19 cellular contexts compared by ENCODE assay signal in the genomic region with DNA sequence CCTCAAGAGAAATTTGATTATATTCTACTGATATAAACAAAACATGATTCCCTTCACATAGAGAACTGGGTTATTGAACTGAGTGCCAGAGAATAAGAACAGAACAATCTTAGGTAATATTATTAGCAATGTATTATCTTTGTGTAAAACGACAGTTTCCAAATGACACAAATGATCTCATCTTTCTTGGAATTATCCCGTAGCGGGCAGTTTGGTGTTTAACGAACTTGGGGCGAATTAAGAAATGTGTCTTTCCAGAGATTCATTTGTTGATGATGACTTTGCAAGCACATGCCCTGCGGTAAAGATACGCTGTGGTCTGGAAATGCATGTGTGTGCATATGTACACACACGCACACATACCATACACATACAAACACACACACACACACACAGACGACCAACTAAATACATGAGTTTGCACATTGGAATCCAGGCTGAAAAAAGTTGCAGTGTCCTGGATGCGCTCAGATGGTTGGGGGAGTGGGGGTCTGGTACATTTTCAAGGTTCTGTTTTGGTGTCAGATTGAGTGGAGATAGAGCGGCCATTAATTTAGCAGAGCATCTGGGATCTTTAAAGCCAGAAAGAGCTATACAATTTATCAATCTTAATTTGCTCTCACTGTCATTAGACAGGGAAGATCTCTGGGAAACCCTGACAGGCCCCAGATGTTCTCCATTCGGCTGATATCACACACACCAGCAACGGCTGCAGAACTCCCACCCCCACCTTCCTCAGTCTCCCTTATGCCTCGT.
"Had no signal": no experiment of that assay in that cellular context is flagged by ENCODE, and none has a peak within 500 bp of the region (broad histone marks: within the 10 kb centered on the region; RNA-seq: fewer than 3 reads in every experiment).

No MANE protein-coding gene starts in this region.

- ATAC-seq: activated CD4-positive, alpha-beta T cell treated with anti-CD3 and anti-CD28 coated beads for 36 hours; activated CD8-positive, alpha-beta memory T cell treated with anti-CD3 and anti-CD28 coated beads, Interleukin-2, amount 10 ng/mL, durations not matched to agents 7 days and 5 days; activated naive CD8-positive, alpha-beta T cell treated with anti-CD3 and anti-CD28 coated beads, Interleukin-2, amount 50 U/mL, for 24 hours; esophagus mucosa; stimulated activated memory B cell treated with anti-CD40 and anti-IgM and Interleukin-4, amounts not matched to agents 10 μg/mL and 1 μg/mL and 100 μg/mL, for 72 hours; T-helper 17 cell had no signal

- H3K4me3 ChIP-seq: cardiac muscle cell, dorsolateral prefrontal cortex, thyroid gland, vagina had no signal

- DNase-seq: activated CD4-positive, alpha-beta memory T cell treated with anti-CD3 and anti-CD28 coated beads for 36 hours; activated CD4-positive, alpha-beta T cell treated with anti-CD3 and anti-CD28 coated beads for 36 hours; activated CD8-positive, alpha-beta memory T cell treated with anti-CD3 and anti-CD28 coated beads, Interleukin-2, amount 10 ng/mL, durations not matched to agents 7 days and 5 days; activated naive CD4-positive, alpha-beta T cell treated with anti-CD3 and anti-CD28 coated beads for 36 hours; activated naive CD8-positive, alpha-beta T cell treated with anti-CD3 and anti-CD28 coated beads, Interleukin-2, amount 50 U/mL, for 24 hours; activated T-cell treated with anti-CD3 and anti-CD28 coated beads, Interleukin-2, amount 50 U/mL, for 1 hour; dorsolateral prefrontal cortex; hippocampal formation; kidney glomerular epithelial cell; midbrain; naive B cell; stimulated activated CD4-positive, alpha-beta T cell treated with anti-CD3 and anti-CD28 coated beads, Interleukin-2, amount 100 ng/mL, for 48 hours; T-helper 17 cell; thyroid gland; WERI-Rb-1 had no signal
